ENCODE assay signal across 9 cellular contexts in the genomic region with DNA sequence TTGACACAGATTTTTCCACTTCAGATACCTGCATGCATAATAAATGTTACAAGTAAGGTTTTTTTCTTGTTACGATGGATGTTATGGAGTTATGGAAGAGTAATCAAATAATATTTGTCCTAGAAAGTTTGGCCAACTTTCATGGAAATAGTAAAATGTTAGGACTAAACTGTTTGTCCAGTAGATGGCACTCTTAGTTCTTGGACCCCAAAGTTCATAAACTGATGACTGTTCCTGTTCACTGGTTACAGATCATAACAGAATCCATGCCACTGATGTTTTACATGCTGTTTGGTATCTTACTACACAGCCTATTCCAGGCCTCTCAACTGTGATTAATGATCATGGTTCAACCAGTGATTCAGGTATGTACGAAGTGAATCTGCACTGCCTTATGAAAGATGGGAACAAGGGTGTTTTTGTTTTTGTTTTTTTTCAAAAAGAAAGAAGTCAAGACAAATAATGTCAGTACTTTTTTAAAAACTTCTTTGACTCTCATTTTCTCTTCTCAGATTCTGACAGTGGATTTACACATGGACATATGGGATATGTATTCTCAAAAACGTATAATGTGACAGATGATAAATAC. TPM values are rescaled to one million over a fixed set of nuclear protein-coding genes. Genes with fewer than 3 reads are reported as not detected.
DNase-seq lines count a peak whose midpoint lies in the region; ATAC-seq and TF ChIP-seq lines count a peak whose summit lies in the region.
"Had no signal": no experiment of that assay in that cellular context is flagged by ENCODE, and none has a peak within 500 bp of the region (broad histone marks: within the 10 kb centered on the region; RNA-seq: fewer than 3 reads in every experiment).

No MANE protein-coding gene starts in this region.

- no peaks in the 10 kb centered on the region for H3K27me3 Mint-ChIP-seq in activated naive CD8-positive, alpha-beta T cell treated with anti-CD3 and anti-CD28 coated beads, Interleukin-2, amount 50 U/mL, for 24 hours
- H3K27me3 Mint-ChIP-seq: stimulated activated naive CD8-positive, alpha-beta T cell treated with anti-CD3 and anti-CD28 coated beads, Interleukin-15, Interleukin-2, amounts not matched to agents 100 ng/mL and 50 ng/mL, for 24 hours had no signal

- no peaks in the 10 kb centered on the region for H3K9me3 ChIP-seq in lower lobe of right lung

- intact Hi-C loops in lower lobe of right lung (cut with DNase I), result no loop called here

- no peak overlapping the region for H3K27ac Mint-ChIP-seq in activated naive CD8-positive, alpha-beta T cell treated with anti-CD3 and anti-CD28 coated beads, Interleukin-2, amount 50 U/mL, for 24 hours
- H3K27ac Mint-ChIP-seq: stimulated activated naive CD8-positive, alpha-beta T cell treated with anti-CD3 and anti-CD28 coated beads, Interleukin-15, Interleukin-2, amounts not matched to agents 100 ng/mL and 50 ng/mL, for 24 hours had no signal

- peak in 1 of 2 donors; percentile 48 for ATAC-seq in lower lobe of right lung
- no peak for ATAC-seq in HG03442 (IDR thresholded peaks at IDR 0.05; ENCODE audit: unreplicated experiment)
- ATAC-seq in activated naive CD8-positive, alpha-beta T cell treated with anti-CD3 and anti-CD28 coated beads, Interleukin-2, amount 50 U/mL, for 24 hours, result no peak

- H3K4me1 ChIP-seq in lower lobe of right lung, result no peaks in the 10 kb centered on the region

- H3K4me1 Mint-ChIP-seq in activated naive CD8-positive, alpha-beta T cell treated with anti-CD3 and anti-CD28 coated beads, Interleukin-2, amount 50 U/mL, for 24 hours, result no peaks in the 10 kb centered on the region

- H3K36me3 Mint-ChIP-seq in activated naive CD8-positive, alpha-beta T cell treated with anti-CD3 and anti-CD28 coated beads, Interleukin-2, amount 50 U/mL, for 24 hours (ENCODE audit: low read depth), result no peaks in the 10 kb centered on the region

- no peak overlapping the region for H3K4me3 ChIP-seq in lower lobe of right lung

- no peak overlapping the region for H3K27ac ChIP-seq in lower lobe of right lung

- no peaks in the 10 kb centered on the region for H3K9me3 Mint-ChIP-seq in activated naive CD8-positive, alpha-beta T cell treated with anti-CD3 and anti-CD28 coated beads, Interleukin-2, amount 50 U/mL, for 24 hours

- TF ChIP-seq CTCF in GM20000 (IDR thresholded peaks at IDR 0.05; ENCODE audit: extremely low read depth, missing control alignments), result peak; percentile 19
- peak; percentile 57 for TF ChIP-seq CTCF in lower lobe of right lung (IDR thresholded peaks at IDR 0.05)

- H3K27me3 ChIP-seq in lower lobe of right lung (ENCODE audit: low read depth), result no peaks in the 10 kb centered on the region

- H3K36me3 ChIP-seq in lower lobe of right lung, result no peaks in the 10 kb centered on the region

- DNase-seq in AG08395 (ENCODE audit: low spot score), result peak; percentile 58
- DNase-seq in GM20000 (ENCODE audit: low spot score), result peak; percentile 10
- peak; percentile 58 for DNase-seq in NCI-H345 (lab: John Stamatoyannopoulos, UW)
- peak; percentile 17 for DNase-seq in cerebellar cortex (ENCODE audit: low spot score)
- no peak for DNase-seq in lower lobe of right lung
- no peak for DNase-seq in activated naive CD8-positive, alpha-beta T cell treated with anti-CD3 and anti-CD28 coated beads, Interleukin-2, amount 50 U/mL, for 24 hours
- DNase-seq in NCI-H2171 treated with DMSO at 0.1 percent for 48 hours (lab: John Stamatoyannopoulos, UW), result no peak

- H3K4me3 Mint-ChIP-seq in activated naive CD8-positive, alpha-beta T cell treated with anti-CD3 and anti-CD28 coated beads, Interleukin-2, amount 50 U/mL, for 24 hours, result no peak overlapping the region
- H3K4me3 Mint-ChIP-seq: stimulated activated naive CD8-positive, alpha-beta T cell treated with anti-CD3 and anti-CD28 coated beads, Interleukin-15, Interleukin-2, amounts not matched to agents 100 ng/mL and 50 ng/mL, for 24 hours had no signal

RNA-seq across cellular contexts. Expression of gene SLCO1C1, which starts 48.8 kb away (rescaled TPM):
- total RNA-seq in lower lobe of right lung, result 0.92 TPM

Comparison
In these comparisons a context has a peak if more than half of its experiments do, and no peak if none do; other contexts are left out.
1. DNase-seq: peak in AG08395 (single experiment), GM20000 (single experiment), NCI-H345 (single experiment) and cerebellar cortex (single experiment); none in lower lobe of right lung (single experiment), activated naive CD8-positive, alpha-beta T cell treated with anti-CD3 and anti-CD28 coated beads, Interleukin-2, amount 50 U/mL, for 24 hours (single experiment) and NCI-H2171 treated with DMSO at 0.1 percent for 48 hours (single experiment).